Comparison of ENCODE assay signal across 35 cellular contexts in genomic region chr12:130347588-130347987, GRCh38. TPM values are rescaled to one million over a fixed set of nuclear protein-coding genes. Genes with fewer than 3 reads are reported as not detected.
"Had no signal": no experiment of that assay in that cellular context is flagged by ENCODE, and none has a peak within 500 bp of the region (broad histone marks: within the 10 kb centered on the region; RNA-seq: fewer than 3 reads in every experiment).

No MANE protein-coding gene starts in this region.

- FAIRE-seq: colon had no signal

- DNase-seq: activated CD4-positive, alpha-beta memory T cell treated with anti-CD3 and anti-CD28 coated beads, Interleukin-2, amount 10 ng/mL, durations not matched to agents 7 days and 5 days; activated CD4-positive, alpha-beta T cell treated with anti-CD3 and anti-CD28 coated beads for 1 hour; activated CD4-positive, alpha-beta T cell treated with anti-CD3 and anti-CD28 coated beads for 48 hours; activated CD4-positive, CD25-positive, alpha-beta regulatory T cell; activated CD8-positive, alpha-beta memory T cell treated with anti-CD3 and anti-CD28 coated beads for 24 hours; activated CD8-positive, alpha-beta memory T cell treated with anti-CD3 and anti-CD28 coated beads, Interleukin-2, amount 10 ng/mL, durations not matched to agents 7 days and 5 days; activated effector memory CD4-positive, alpha-beta T cell treated with anti-CD3 and anti-CD28 coated beads, Interleukin-2, amount 50 U/mL, for 16 hours; activated naive CD4-positive, alpha-beta T cell; activated naive CD4-positive, alpha-beta T cell treated with anti-CD3 and anti-CD28 coated beads, Interleukin-2, amount 50 U/mL, for 16 hours; activated naive CD8-positive, alpha-beta T cell treated with anti-CD3 and anti-CD28 coated beads for 36 hours; activated T-cell treated with anti-CD3 and anti-CD28 coated beads, Interleukin-2, amount 50 U/mL, for 1 hour; activated T-cell treated with anti-CD3 and anti-CD28 coated beads, Interleukin-2, amount 50 U/mL, for 72 hours; amniotic stem cell; aorta; brain microvascular endothelial cell; central memory CD4-positive, alpha-beta T cell; NCI-H1436; NCI-H1694; NCI-H1930; NCI-H2107; NCI-H2171 treated with DMSO at 0.1 percent for 48 hours; NCI-H345; NCI-H524 treated with DMSO at 0.1 percent for 48 hours; NCI-H774; SHP77; SJCRH30; T1000; WERI-Rb-1 had no signal

- H3K27ac ChIP-seq: brain microvascular endothelial cell, SJCRH30, SK-N-MC, WERI-Rb-1 had no signal

- H3K9me3 ChIP-seq: SJCRH30 had no signal

- H3K4me3 ChIP-seq: SJCRH30, SK-N-MC had no signal

- H3K36me3 ChIP-seq: brain microvascular endothelial cell, SJCRH30, WERI-Rb-1 had no signal

- H3K4me1 ChIP-seq: SJCRH30 had no signal

- H3K27me3 ChIP-seq: brain microvascular endothelial cell, SJCRH30 had no signal

- ATAC-seq: activated CD8-positive, alpha-beta memory T cell treated with anti-CD3 and anti-CD28 coated beads, Interleukin-2, amount 10 ng/mL, durations not matched to agents 7 days and 5 days; activated T-cell treated with anti-CD3 and anti-CD28 coated beads, Interleukin-2, amount 50 U/mL, for 72 hours; activated T-helper 17 cell treated with anti-CD3 and anti-CD28 coated beads, Interleukin-2, amount 50 U/mL, for 72 hours; Panc1 had no signal

RNA-seq across cellular contexts. Expression of gene PIWIL1, which starts 9.9 kb away (rescaled TPM):
- total RNA-seq: activated CD4-positive, alpha-beta memory T cell treated with anti-CD3 and anti-CD28 coated beads, Interleukin-2, amount 10 ng/mL, durations not matched to agents 7 days and 5 days; activated CD8-positive, alpha-beta memory T cell treated with anti-CD3 and anti-CD28 coated beads, Interleukin-2, amount 10 ng/mL, durations not matched to agents 7 days and 5 days; activated naive CD8-positive, alpha-beta T cell treated with anti-CD3 and anti-CD28 coated beads for 36 hours; activated T-cell treated with anti-CD3 and anti-CD28 coated beads, Interleukin-2, amount 50 U/mL, for 72 hours; activated T-helper 17 cell treated with anti-CD3 and anti-CD28 coated beads, Interleukin-2, amount 50 U/mL, for 72 hours; aorta; MCF 10A; RPMI7951; SJCRH30; T-helper 1 cell treated with Interleukin-12 subunit alpha and Interleukin-12 subunit beta and Interleukin-4 antibody, amounts not matched to agents 30 ng/mL and 1 ng/mL, for 36 hours had no signal
- polyA plus RNA-seq: aorta had no signal
